10 cellular contexts compared by ENCODE assay signal in the genomic region with DNA sequence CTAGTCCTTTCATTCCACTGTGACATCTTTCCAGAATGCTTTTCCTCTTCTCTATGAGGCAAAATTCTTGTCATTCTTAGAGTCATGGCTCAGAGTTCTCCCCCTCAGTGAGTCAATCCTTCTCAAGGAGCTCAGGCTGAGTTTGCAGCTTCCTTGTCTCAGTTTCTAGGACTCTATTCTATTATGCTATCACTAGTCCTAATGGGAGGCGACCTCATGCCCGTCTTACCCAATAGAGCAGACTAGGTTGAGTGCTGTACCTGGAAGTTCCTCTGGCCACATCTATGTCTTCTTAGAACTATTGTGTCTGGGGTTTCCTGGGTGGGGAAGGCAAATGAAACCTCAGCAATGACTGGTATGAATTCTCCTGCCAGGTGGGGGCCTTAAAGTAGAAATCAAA. TPM values are rescaled to one million over a fixed set of nuclear protein-coding genes. Genes with fewer than 3 reads are reported as not detected.
A peak's percentile ranks its signal among the peaks of the same experiment; 100 is the strongest.
DNase-seq lines count a peak whose midpoint lies in the region; ATAC-seq and TF ChIP-seq lines count a peak whose summit lies in the region.
"Had no signal": no experiment of that assay in that cellular context is flagged by ENCODE, and none has a peak within 500 bp of the region (broad histone marks: within the 10 kb centered on the region; RNA-seq: fewer than 3 reads in every experiment).

No MANE protein-coding gene starts in this region.

- H3K9me3 ChIP-seq in MG63, result no peaks in the 10 kb centered on the region
- H3K9me3 ChIP-seq in mesodermal cell (ENCODE audit: control insufficient read depth, low read length), result no peaks in the 10 kb centered on the region
- H3K9me3 ChIP-seq in testis, result no peaks in the 10 kb centered on the region

- no peak for TF ChIP-seq CTCF in testis (IDR thresholded peaks at IDR 0.05)

- no peaks in the 10 kb centered on the region for H3K9me3 Mint-ChIP-seq in activated naive CD4-positive, alpha-beta T cell treated with anti-CD3 and anti-CD28 coated beads, Interleukin-2, amount 50 U/mL, for 24 hours
- H3K9me3 Mint-ChIP-seq: IgD-negative memory B cell had no signal

- H3K4me1 ChIP-seq in mesodermal cell (ENCODE audit: control insufficient read depth, insufficient read depth, low read length, poor library complexity, severe bottlenecking), result peaks cover 30% of the 10 kb centered on the region
- peaks cover 25% of the 10 kb centered on the region for H3K4me1 ChIP-seq in testis

- H3K4me3 ChIP-seq in MG63 (no peak overlapping the region), mesodermal cell (ENCODE audit: extremely low read depth, insufficient read depth, low read length, poor library complexity, severe bottlenecking) (no peak overlapping the region), testis (no peak overlapping the region)
- H3K4me3 ChIP-seq: cardiac muscle cell had no signal

- TF ChIP-seq POLR2A in testis (IDR thresholded peaks at IDR 0.05), result no peak

- H3K4me3 Mint-ChIP-seq in activated naive CD4-positive, alpha-beta T cell treated with anti-CD3 and anti-CD28 coated beads, Interleukin-2, amount 50 U/mL, for 24 hours, result peak overlapping the region; percentile 72

- peaks cover 6% of the 10 kb centered on the region for H3K36me3 Mint-ChIP-seq in activated naive CD4-positive, alpha-beta T cell treated with anti-CD3 and anti-CD28 coated beads, Interleukin-2, amount 50 U/mL, for 24 hours

- H3K27ac Mint-ChIP-seq in activated naive CD4-positive, alpha-beta T cell treated with anti-CD3 and anti-CD28 coated beads, Interleukin-2, amount 50 U/mL, for 24 hours, result peak overlapping the region; percentile 95

- H3K27me3 ChIP-seq in MG63 (no peaks in the 10 kb centered on the region), testis (no peaks in the 10 kb centered on the region)
- H3K27me3 ChIP-seq: cardiac muscle cell had no signal

- intact Hi-C loops in testis (cut with DNase I; ENCODE audit: low total_unique reads), result no loop called here

- H3K4me1 Mint-ChIP-seq in activated naive CD4-positive, alpha-beta T cell treated with anti-CD3 and anti-CD28 coated beads, Interleukin-2, amount 50 U/mL, for 24 hours, result peaks cover 80% of the 10 kb centered on the region

- DNase-seq in AG08396 (ENCODE audit: low spot score), result peak; percentile 77
- DNase-seq in MG63, result peak; percentile 55
- no peak for DNase-seq in medulla oblongata (ENCODE audit: extremely low spot score)
- no peak for DNase-seq in NCI-H187 treated with DMSO at 0.1 percent for 48 hours (lab: John Stamatoyannopoulos, UW)
- DNase-seq in testis, result no peak

- no peak for ATAC-seq in HG02588 (IDR thresholded peaks at IDR 0.05; ENCODE audit: unreplicated experiment)

- WGBS in mesodermal cell (ENCODE audit: insufficient coverage in 2 of 2), 2 experiments, result no CpG with 5 or more reads among the region's 2 CpGs
- WGBS in testis, 2 donors, result 59 to 80% methylated on average over 2 of the region's 2 CpGs

- H3K27me3 Mint-ChIP-seq in activated naive CD4-positive, alpha-beta T cell treated with anti-CD3 and anti-CD28 coated beads, Interleukin-2, amount 50 U/mL, for 24 hours, result no peaks in the 10 kb centered on the region
- H3K27me3 Mint-ChIP-seq: IgD-negative memory B cell had no signal

- H3K36me3 ChIP-seq in MG63 (no peaks in the 10 kb centered on the region), mesodermal cell (ENCODE audit: control insufficient read depth, insufficient read depth, low read length) (no peaks in the 10 kb centered on the region), testis (ENCODE audit: low read depth, missing control alignments) (no peaks in the 10 kb centered on the region)
- H3K36me3 ChIP-seq: cardiac muscle cell had no signal

- H3K27ac ChIP-seq in mesodermal cell (ENCODE audit: low read depth, low read length, severe bottlenecking) (peak overlapping the region; percentile 65), testis (no peak overlapping the region)
- H3K27ac ChIP-seq: cardiac muscle cell had no signal

RNA-seq across cellular contexts. Expression of a gene that starts 51.5 kb away (rescaled TPM):
- 48.6 and 49.6 TPM in 2 replicates for total RNA-seq in MG63 (2014; rRNA removed; shearing (Covaris generic); ENCODE audit: low replicate concordance)
- polyA plus RNA-seq in mesodermal cell (2013, experiment 1 of 2), result 77.1 TPM
- 98.4 TPM for polyA plus RNA-seq in mesodermal cell (2013, experiment 2 of 2)
- 10 to 100 TPM; 20.5 to 31.1 TPM for total RNA-seq in testis
- polyA plus RNA-seq in testis (ENCODE audit: insufficient read depth, low read depth, low replicate concordance), result 25.0 TPM

RNA-seq across cellular contexts. Expression of a gene that starts 57.6 kb away (rescaled TPM):
- 432 and 465 TPM in 2 replicates for total RNA-seq in MG63 (2014; rRNA removed; shearing (Covaris generic); ENCODE audit: low replicate concordance)
- polyA plus RNA-seq in mesodermal cell (2013, experiment 1 of 2), result 611 TPM
- polyA plus RNA-seq in mesodermal cell (2013, experiment 2 of 2), result 595 TPM
- 100 to 1,000 TPM; 479 to 592 TPM for total RNA-seq in testis
- 430 TPM for polyA plus RNA-seq in testis (ENCODE audit: insufficient read depth, low read depth, low replicate concordance)

Comparison
In these comparisons a context has a peak if more than half of its experiments do, and no peak if none do; other contexts are left out.
1. DNase-seq: peak in AG08396 (single experiment) and MG63 (single experiment); none in medulla oblongata (single experiment), NCI-H187 treated with DMSO at 0.1 percent for 48 hours (single experiment) and testis (single experiment).